Comparison of ENCODE assay signal across 30 cellular contexts in genomic region chr5:36450229-36451024, GRCh38.
A peak's percentile ranks its signal among the peaks of the same experiment; 100 is the strongest.
DNase-seq lines count a peak whose midpoint lies in the region; ATAC-seq and TF ChIP-seq lines count a peak whose summit lies in the region.
"Had no signal": no experiment of that assay in that cellular context is flagged by ENCODE, and none has a peak within 500 bp of the region (broad histone marks: within the 10 kb centered on the region; RNA-seq: fewer than 3 reads in every experiment).

No MANE protein-coding gene starts in this region.

- peak overlapping the region; percentile 49 for H3K4me2 ChIP-seq in mammary epithelial cell (ENCODE audit: insufficient read depth, low read depth, low read length)
- H3K4me2 ChIP-seq: A549 had no signal

- H3K4me3 ChIP-seq in A673 (ENCODE audit: low read depth, low read length, poor library complexity, severe bottlenecking), result no peak overlapping the region
- H3K4me3 ChIP-seq in mammary epithelial cell (replicated peaks in 1 of 3; ENCODE audit: insufficient read depth in 1 of 3, low read depth in 2 of 3, low read length in 3 of 3), result no peak overlapping the region
- H3K4me3 ChIP-seq in ovary, result no peak overlapping the region
- H3K4me3 ChIP-seq: A549, esophagus muscularis mucosa, mucosa of descending colon, upper lobe of left lung had no signal

- no peak for TF ChIP-seq POLR2A in ovary (IDR thresholded peaks at IDR 0.05)

- ATAC-seq in HG02870 (IDR thresholded peaks at IDR 0.05; ENCODE audit: unreplicated experiment), result no peak
- ATAC-seq: A549; activated naive CD4-positive, alpha-beta T cell treated with anti-CD3 and anti-CD28 coated beads, Interleukin-2, amount 50 U/mL, for 72 hours; left ventricle myocardium superior; mucosa of descending colon; sciatic nerve had no signal

- H3K9ac ChIP-seq in mammary epithelial cell (ENCODE audit: insufficient read depth, low read length), result no peak overlapping the region
- H3K9ac ChIP-seq: parathyroid adenoma had no signal

- WGBS in mammary epithelial cell (ENCODE audit: low coverage, missing lambda C conversion rate), result 28% methylated on average over 3 of the region's 3 CpGs
- 53 to 62% (median 56%) methylated on average over 3 of the region's 3 CpGs for WGBS in ovary, 3 donors

- H3K36me3 ChIP-seq in A673 (ENCODE audit: insufficient read depth, low read length, poor library complexity, severe bottlenecking) (no peaks in the 10 kb centered on the region), mammary epithelial cell (ENCODE audit: insufficient read depth, low read length) (no peaks in the 10 kb centered on the region), ovary (no peaks in the 10 kb centered on the region)
- H3K36me3 ChIP-seq: esophagus muscularis mucosa, upper lobe of left lung had no signal

- H4K20me1 ChIP-seq in mammary epithelial cell (ENCODE audit: insufficient read depth, low read length), result no peaks in the 10 kb centered on the region

- DNase-seq in A673 (ENCODE audit: low spot score) (peak; percentile 14), mammary epithelial cell (peak; percentile 61), iris pigment epithelial cell (ENCODE audit: low read depth) (peak; percentile 51), ovary (no peak)
- no peak for DNase-seq in activated CD4-positive, alpha-beta T cell treated with anti-CD3 and anti-CD28 coated beads for 48 hours
- DNase-seq in activated effector memory CD4-positive, alpha-beta T cell treated with Interleukin-2 at 50 U/mL for 16 hours, result no peak
- DNase-seq: activated CD4-positive, CD25-positive, alpha-beta regulatory T cell treated with anti-CD3 and anti-CD28 coated beads, Interleukin-2, amount 50 U/mL, for 72 hours; activated T-cell treated with anti-CD3 and anti-CD28 coated beads, Interleukin-2, amount 50 U/mL, for 48 hours; Caco-2; DND-41; effector CD4-positive, alpha-beta T cell; KG1; left ventricle myocardium superior; mucosa of descending colon; MV-4-11; NCI-H1930; NCI-H2227 treated with DMSO at 0.1 percent for 48 hours; NCI-H82; nephron progenitor cell; OCI-M1; SIG-M5; stimulated activated CD8-positive, alpha-beta memory T cell treated with anti-CD3 and anti-CD28 coated beads, Interleukin-4, amount 100 ng/mL, for 48 hours; upper lobe of left lung had no signal

- CTCF ChIA-PET in A673 (lab: Charles Lee) (no interaction called here), mammary epithelial cell (lab: Charles Lee; ENCODE audit: low non-redundant PET) (no interaction called here)

- no peak for TF ChIP-seq RAD21 in Ishikawa (IDR thresholded peaks at IDR 0.05; ENCODE audit: low read depth)

- dilution Hi-C loops in mammary epithelial cell (cut with HindIII; ENCODE audit: low sequenced_read_pairs), result no loop called here

- H3K27ac ChIP-seq in A673 (ENCODE audit: low read depth, low read length, poor library complexity, severe bottlenecking), result no peak overlapping the region
- peak overlapping the region; percentile 65 for H3K27ac ChIP-seq in mammary epithelial cell (ENCODE audit: insufficient read depth, low read depth, low read length)
- H3K27ac ChIP-seq in ovary, result no peak overlapping the region
- H3K27ac ChIP-seq: A549, esophagus muscularis mucosa, parathyroid adenoma, upper lobe of left lung had no signal

- no peaks in the 10 kb centered on the region for H3K4me1 ChIP-seq in A673 (ENCODE audit: insufficient read depth, low read length, poor library complexity, severe bottlenecking)
- peaks cover 46% of the 10 kb centered on the region for H3K4me1 ChIP-seq in mammary epithelial cell (ENCODE audit: insufficient read depth, low read length)
- H3K4me1 ChIP-seq in ovary (ENCODE audit: insufficient read depth), result no peaks in the 10 kb centered on the region
- H3K4me1 ChIP-seq: A549, parathyroid adenoma, upper lobe of left lung had no signal

- no peaks in the 10 kb centered on the region for H3K79me2 ChIP-seq in mammary epithelial cell (ENCODE audit: insufficient read depth, low read length)
- H3K79me2 ChIP-seq: parathyroid adenoma had no signal

- POLR2A ChIA-PET in A673 (lab: Charles Lee; ENCODE audit: low non-redundant PET), result no interaction called here

- H3K27me3 ChIP-seq in A673 (replicated peaks; ENCODE audit: insufficient read depth, low read depth, low read length, poor library complexity), result no peaks in the 10 kb centered on the region
- H3K27me3 ChIP-seq in mammary epithelial cell (ENCODE audit: insufficient read depth, low read length), result no peaks in the 10 kb centered on the region
- no peaks in the 10 kb centered on the region for H3K27me3 ChIP-seq in ovary
- H3K27me3 ChIP-seq: esophagus muscularis mucosa, upper lobe of left lung had no signal

- BruUV-seq in A673 (replicated peaks; lab: Mats Ljungman, UMichigan) (no TSS peak), mammary epithelial cell (replicated peaks; lab: Mats Ljungman, UMichigan) (no TSS peak)

- in situ Hi-C loops in mammary epithelial cell (cut with MboI; ENCODE audit: low sequenced_read_pairs in 2 of 2), result no loop called here

- TF ChIP-seq CTCF in A673 (conservative IDR thresholded peaks at IDR 0.05; ENCODE audit: low read depth, low read length) (no peak), mammary epithelial cell (conservative IDR thresholded peaks at IDR 0.05 in 1 of 2, IDR thresholded peaks at IDR 0.05 in 1 of 2; ENCODE audit: extremely low read depth in 1 of 2, insufficient read depth in 1 of 2, low read depth in 1 of 2, low read length in 2 of 2) (no peak), ovary (IDR thresholded peaks at IDR 0.05) (no peak)

- H2AFZ ChIP-seq in mammary epithelial cell (ENCODE audit: low read depth, low read length), result no peak overlapping the region
- H2AFZ ChIP-seq: parathyroid adenoma had no signal

- TF ChIP-seq EP300 in Ishikawa (IDR thresholded peaks at IDR 0.05; ENCODE audit: borderline replicate concordance) (no peak), ovary (IDR thresholded peaks at IDR 0.05) (no peak)

- intact Hi-C loops in A673 (cut with micrococcal nuclease; ENCODE audit: unreplicated experiment), result no loop called here
- intact Hi-C loops in mammary epithelial cell (cut with micrococcal nuclease), result no loop called here
- intact Hi-C loops in ovary (cut with DNase I), result loop anchor here in 1 of 4 donors (5.0 kb wide), 1 partner anchor 392 kb away; no protein-coding TSS in a partner anchor

- H3K9me3 ChIP-seq in A673 (ENCODE audit: low read depth, low read length, poor library complexity, severe bottlenecking) (no peaks in the 10 kb centered on the region), mammary epithelial cell (replicated peaks; ENCODE audit: insufficient read depth, low read length) (no peaks in the 10 kb centered on the region), ovary (no peaks in the 10 kb centered on the region)
- H3K9me3 ChIP-seq: A549, esophagus muscularis mucosa, mucosa of descending colon, upper lobe of left lung had no signal

TF ChIP-seq in Ishikawa, 13 proteins besides CTCF, POLR2A, EP300 and RAD21:
- TF ChIP-seq REST (IDR thresholded peaks at IDR 0.05; ENCODE audit: low read depth) (no peak), USF1 (IDR thresholded peaks at IDR 0.05) (no peak), TEAD4 (IDR thresholded peaks at IDR 0.05) (peak; percentile 56)

Comparison
In these comparisons a context has a peak if more than half of its experiments do, and no peak if none do; other contexts are left out.
1. DNase-seq: peak in A673 (single experiment), mammary epithelial cell (single experiment) and iris pigment epithelial cell (single experiment); none in activated CD4-positive, alpha-beta T cell treated with anti-CD3 and anti-CD28 coated beads for 48 hours (single experiment), ovary (0 of 5) and activated effector memory CD4-positive, alpha-beta T cell treated with Interleukin-2 at 50 U/mL for 16 hours (single experiment).